ENCODE assay signal across 21 cellular contexts in the genomic region with DNA sequence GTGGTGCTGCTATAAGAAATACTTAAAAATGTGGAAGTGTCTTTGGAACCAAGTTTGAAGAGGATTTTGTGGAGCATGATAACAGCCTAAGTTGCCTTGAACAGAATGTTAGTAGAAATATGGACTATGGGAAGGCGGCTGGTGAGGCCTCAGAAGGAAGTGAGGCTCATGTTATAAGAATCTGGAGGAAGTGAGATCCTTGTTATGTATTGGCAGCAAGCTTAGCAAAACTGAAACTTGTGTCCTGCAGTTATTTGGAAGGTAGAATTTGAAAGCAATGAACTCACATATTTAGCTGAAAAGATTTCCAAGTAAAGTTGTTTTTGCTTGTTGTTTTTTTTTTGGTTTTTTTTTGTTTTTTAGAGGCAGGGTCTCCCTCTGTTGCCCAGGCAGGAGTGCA. TPM values are rescaled to one million over a fixed set of nuclear protein-coding genes. Genes with fewer than 3 reads are reported as not detected.
DNase-seq lines count a peak whose midpoint lies in the region; ATAC-seq and TF ChIP-seq lines count a peak whose summit lies in the region.
"Had no signal": no experiment of that assay in that cellular context is flagged by ENCODE, and none has a peak within 500 bp of the region (broad histone marks: within the 10 kb centered on the region; RNA-seq: fewer than 3 reads in every experiment).

No MANE protein-coding gene starts in this region.

- no peaks in the 10 kb centered on the region for H3K27me3 Mint-ChIP-seq in activated naive CD4-positive, alpha-beta T cell treated with anti-CD3 and anti-CD28 coated beads, Interleukin-2, amount 50 U/mL, for 24 hours
- H3K27me3 Mint-ChIP-seq in central memory CD8-positive, alpha-beta T cell: no peaks in the 10 kb centered on the region
- H3K27me3 Mint-ChIP-seq: activated naive CD8-positive, alpha-beta T cell had no signal

- H3K27ac Mint-ChIP-seq in activated naive CD4-positive, alpha-beta T cell treated with anti-CD3 and anti-CD28 coated beads, Interleukin-2, amount 50 U/mL, for 24 hours: peak overlapping the region; percentile 76
- H3K27ac Mint-ChIP-seq in central memory CD8-positive, alpha-beta T cell (ENCODE audit: low read depth): peak overlapping the region; percentile 16

- no peak overlapping the region for H3K4me3 Mint-ChIP-seq in activated naive CD4-positive, alpha-beta T cell treated with anti-CD3 and anti-CD28 coated beads, Interleukin-2, amount 50 U/mL, for 24 hours
- H3K4me3 Mint-ChIP-seq in central memory CD8-positive, alpha-beta T cell: no peak overlapping the region
- H3K4me3 Mint-ChIP-seq: activated naive CD8-positive, alpha-beta T cell had no signal

- H3K9me3 ChIP-seq in tibial artery (peaks cover 0 to 7% (median 5%) of the 10 kb centered on the region in 3 donors), transverse colon (no peaks in the 10 kb centered on the region)
- H3K9me3 ChIP-seq: BE2C, Caco-2, lower lobe of right lung, SJCRH30 had no signal

- H3K27me3 ChIP-seq in tibial artery: no peaks in the 10 kb centered on the region
- no peaks in the 10 kb centered on the region for H3K27me3 ChIP-seq in transverse colon
- H3K27me3 ChIP-seq: BE2C, SJCRH30 had no signal

- H3K36me3 ChIP-seq in tibial artery (no peaks in the 10 kb centered on the region), transverse colon (no peaks in the 10 kb centered on the region)
- H3K36me3 ChIP-seq: BE2C, lower lobe of right lung, SJCRH30 had no signal

- H3K36me3 Mint-ChIP-seq in activated naive CD4-positive, alpha-beta T cell treated with anti-CD3 and anti-CD28 coated beads, Interleukin-2, amount 50 U/mL, for 24 hours: no peaks in the 10 kb centered on the region
- H3K36me3 Mint-ChIP-seq in central memory CD8-positive, alpha-beta T cell (ENCODE audit: insufficient read depth): no peaks in the 10 kb centered on the region
- H3K36me3 Mint-ChIP-seq: activated naive CD8-positive, alpha-beta T cell had no signal

- H3K4me3 ChIP-seq in tibial artery: no peak overlapping the region
- no peak overlapping the region for H3K4me3 ChIP-seq in transverse colon
- H3K4me3 ChIP-seq: A549, dorsolateral prefrontal cortex, lower lobe of right lung, SJCRH30 had no signal

- in situ Hi-C loops in transverse colon (cut with MboI; ENCODE audit: low pct_ligation_motif_present in 1 of 4, low pct_unique_long_range_greater_than_20kb in 1 of 4, low sequenced_read_pairs in 3 of 4): no loop called here

- intact Hi-C loops in tibial artery (cut with DNase I; ENCODE audit: low total_unique reads): no loop called here
- intact Hi-C loops in transverse colon (cut with DNase I; ENCODE audit: low total_unique reads): no loop called here

- no peak for ATAC-seq in central memory CD8-positive, alpha-beta T cell (replicated peaks; ENCODE audit: extremely low read depth, poor library complexity, severe bottlenecking)
- ATAC-seq in GM21825 (IDR thresholded peaks at IDR 0.05; ENCODE audit: unreplicated experiment): no peak
- ATAC-seq: A549, Panc1, psoas muscle had no signal

- H3K4me1 ChIP-seq in tibial artery: peaks cover 0 to 17% (median 4%) of the 10 kb centered on the region in 4 donors
- H3K4me1 ChIP-seq in transverse colon: no peaks in the 10 kb centered on the region
- H3K4me1 ChIP-seq: A549, BE2C, Caco-2, psoas muscle, SJCRH30 had no signal

- WGBS in transverse colon (ENCODE audit: low coverage in 1 of 2), 2 donors: 75% methylated on average over 1 of the region's 1 CpG; no CpG with 5 or more reads in 1 of the 2 donors

- TF ChIP-seq POLR2A in transverse colon (IDR thresholded peaks at IDR 0.05): no peak

- peaks cover 21% of the 10 kb centered on the region for H3K4me1 Mint-ChIP-seq in activated naive CD4-positive, alpha-beta T cell treated with anti-CD3 and anti-CD28 coated beads, Interleukin-2, amount 50 U/mL, for 24 hours
- H3K4me1 Mint-ChIP-seq in central memory CD8-positive, alpha-beta T cell: no peaks in the 10 kb centered on the region

- no peak for DNase-seq in activated naive CD4-positive, alpha-beta T cell treated with Interleukin-2 at 50 U/mL for 16 hours
- peak; percentile 58 for DNase-seq in MV-4-11 (lab: John Stamatoyannopoulos, UW)
- DNase-seq in central memory CD8-positive, alpha-beta T cell (ENCODE audit: low spot score in 2 of 2): no peak
- no peak for DNase-seq in tibial artery
- no peak for DNase-seq in T1000 (lab: John Stamatoyannopoulos, UW)
- no peak for DNase-seq in transverse colon
- DNase-seq: activated CD4-positive, alpha-beta T cell treated with anti-CD3 and anti-CD28 coated beads, Interleukin-2, amount 50 U/mL, for 1 hour; BE2C; Caco-2; central memory CD4-positive, alpha-beta T cell; DMS79; dorsolateral prefrontal cortex; lower lobe of right lung; NCI-H1436; psoas muscle; SJCRH30 had no signal

- H3K27ac ChIP-seq in tibial artery (peak overlapping the region; percentile 76 to 79), transverse colon (peak overlapping the region in 1 of 4 donors; percentile 1)
- H3K27ac ChIP-seq: A549, lower lobe of right lung, SJCRH30 had no signal

- no peak for TF ChIP-seq CTCF in tibial artery (IDR thresholded peaks at IDR 0.05)
- TF ChIP-seq CTCF in transverse colon (IDR thresholded peaks at IDR 0.05): no peak

- TF ChIP-seq EP300 in transverse colon (IDR thresholded peaks at IDR 0.05; ENCODE audit: low read depth): no peak

- no peaks in the 10 kb centered on the region for H3K9me3 Mint-ChIP-seq in activated naive CD4-positive, alpha-beta T cell treated with anti-CD3 and anti-CD28 coated beads, Interleukin-2, amount 50 U/mL, for 24 hours
- no peaks in the 10 kb centered on the region for H3K9me3 Mint-ChIP-seq in central memory CD8-positive, alpha-beta T cell

RNA-seq across cellular contexts. Expression of gene MED14, which starts 13.6 kb away (rescaled TPM):
- total RNA-seq in transverse colon: 10 to 100 TPM; 28.8 to 81.0 (median 68.0) TPM
